Comparison of ENCODE assay signal across 22 cellular contexts in genomic region chr1:37831109-37831508, GRCh38.
"Had no signal": no experiment of that assay in that cellular context is flagged by ENCODE, and none has a peak within 500 bp of the region (broad histone marks: within the 10 kb centered on the region; RNA-seq: fewer than 3 reads in every experiment).

No MANE protein-coding gene starts in this region.

- H3K27me3 ChIP-seq: MG63, SJSA1 had no signal

- H3K4me1 ChIP-seq: SJSA1 had no signal

- FAIRE-seq: RCC 7860 had no signal

- H3K9me3 ChIP-seq: MG63 had no signal

- H3K4me3 ChIP-seq: MG63, SJSA1, SK-N-MC had no signal

- DNase-seq: Karpas-422, KG1, MG63, NCI-H1092, NCI-H1105 treated with DMSO at 0.1 percent for 48 hours, NCI-H1436, NCI-H187, NCI-H2029, NCI-H2081 treated with DMSO at 0.1 percent for 48 hours, NCI-H2171, NCI-H226, NCI-H446, NCI-H510A, NCI-H524 treated with DMSO at 0.1 percent for 48 hours, NCI-H69, NCI-H774, Right ventricle myocardium superior, RPMI8226, SIG-M5 had no signal

- H3K27ac ChIP-seq: SJSA1, SK-N-MC had no signal
